In genomic region chr11:128491195-128491936, GRCh38 we compare ENCODE assay signal across 15 cellular contexts.
DNase-seq lines count a peak whose midpoint lies in the region; ATAC-seq and TF ChIP-seq lines count a peak whose summit lies in the region.
"Had no signal": no experiment of that assay in that cellular context is flagged by ENCODE, and none has a peak within 500 bp of the region (broad histone marks: within the 10 kb centered on the region; RNA-seq: fewer than 3 reads in every experiment).

No MANE protein-coding gene starts in this region.

- peak overlapping the region; percentile 87 for H3K27ac Mint-ChIP-seq in activated CD4-positive, alpha-beta memory T cell treated with anti-CD3 and anti-CD28 coated beads, Interleukin-2, amount 10 ng/mL, durations not matched to agents 7 days and 5 days
- peak overlapping the region; percentile 83 for H3K27ac Mint-ChIP-seq in memory B cell

- peaks cover 41% of the 10 kb centered on the region for H3K36me3 ChIP-seq in left ventricle myocardium inferior
- H3K36me3 ChIP-seq in aorta (ENCODE audit: control insufficient read depth in 1 of 2, insufficient read depth in 2 of 2, low read length in 1 of 2): peaks cover 4 to 8% of the 10 kb centered on the region in 2 donors

- CTCF ChIA-PET in activated CD4-positive, alpha-beta memory T cell treated with anti-CD3 and anti-CD28 coated beads, Interleukin-2, amount 10 ng/mL, durations not matched to agents 7 days and 5 days (lab: Charles Lee): interaction anchor here (0.7 to 2.7 kb wide), 11 partner anchors 9 to 266 kb away, joined by 3 to 12 read pairs (median 6); no protein-coding TSS in a partner anchor

- H3K9me3 ChIP-seq in left ventricle myocardium inferior (replicated peaks) (no peaks in the 10 kb centered on the region), aorta (ENCODE audit: control insufficient read depth, low read length) (no peaks in the 10 kb centered on the region)

- H3K27me3 ChIP-seq in left ventricle myocardium inferior (ENCODE audit: low read depth): no peaks in the 10 kb centered on the region
- H3K27me3 ChIP-seq in aorta (ENCODE audit: control insufficient read depth in 1 of 2, insufficient read depth in 2 of 2, low read length in 1 of 2): no peaks in the 10 kb centered on the region
- H3K27me3 ChIP-seq: BLaER1 treated with 17β-estradiol and CSF1 and Interleukin-3, amounts not matched to agents 10 nM and 100 nM had no signal

- no peaks in the 10 kb centered on the region for H3K27me3 Mint-ChIP-seq in activated CD4-positive, alpha-beta memory T cell treated with anti-CD3 and anti-CD28 coated beads, Interleukin-2, amount 10 ng/mL, durations not matched to agents 7 days and 5 days
- H3K27me3 Mint-ChIP-seq in memory B cell: no peaks in the 10 kb centered on the region

- no peaks in the 10 kb centered on the region for H3K9me3 Mint-ChIP-seq in activated CD4-positive, alpha-beta memory T cell treated with anti-CD3 and anti-CD28 coated beads, Interleukin-2, amount 10 ng/mL, durations not matched to agents 7 days and 5 days
- H3K9me3 Mint-ChIP-seq in memory B cell: no peaks in the 10 kb centered on the region

- H3K27ac ChIP-seq in left ventricle myocardium inferior (replicated peaks) (peak overlapping the region; percentile 97), aorta (ENCODE audit: low read depth in 1 of 2, low read length in 2 of 2) (no peak overlapping the region)

- no peak for TF ChIP-seq CTCF in left ventricle myocardium inferior (IDR thresholded peaks at IDR 0.05; ENCODE audit: borderline replicate concordance)

- peaks cover 100% of the 10 kb centered on the region for H3K4me1 ChIP-seq in left ventricle myocardium inferior
- peaks cover 2 to 3% of the 10 kb centered on the region in 2 donors for H3K4me1 ChIP-seq in aorta (ENCODE audit: control insufficient read depth in 1 of 2, insufficient read depth in 2 of 2, low read length in 2 of 2)

- peaks cover 94% of the 10 kb centered on the region for H3K4me1 Mint-ChIP-seq in activated CD4-positive, alpha-beta memory T cell treated with anti-CD3 and anti-CD28 coated beads, Interleukin-2, amount 10 ng/mL, durations not matched to agents 7 days and 5 days
- peaks cover 56% of the 10 kb centered on the region for H3K4me1 Mint-ChIP-seq in memory B cell

- no peak overlapping the region for H3K4me3 ChIP-seq in left ventricle myocardium inferior
- no peak overlapping the region for H3K4me3 ChIP-seq in aorta (ENCODE audit: low read length in 2 of 2)
- H3K4me3 ChIP-seq: BLaER1 treated with 17β-estradiol and CSF1 and Interleukin-3, amounts not matched to agents 10 nM and 100 nM; smooth muscle cell had no signal

- WGBS in aorta, 2 donors: 83 to 86% methylated on average over 3 of the region's 3 CpGs

- POLR2A ChIA-PET in activated CD4-positive, alpha-beta memory T cell treated with anti-CD3 and anti-CD28 coated beads, Interleukin-2, amount 10 ng/mL, durations not matched to agents 7 days and 5 days (lab: Charles Lee): interaction anchor here (1.5 to 17.8 kb wide), 9 partner anchors 7 to 202 kb away, joined by 4 to 1025 read pairs (median 40); partner anchors contain the start of gene FLI1

- intact Hi-C loops in left ventricle myocardium inferior (cut with micrococcal nuclease): no loop called here
- intact Hi-C loops in Right ventricle myocardium inferior (cut with DNase I): no loop called here
- intact Hi-C loops in aorta (cut with DNase I): no loop called here
- intact Hi-C loops in posterior vena cava (cut with DNase I): no loop called here

- peak overlapping the region; percentile 51 for H3K4me3 Mint-ChIP-seq in activated CD4-positive, alpha-beta memory T cell treated with anti-CD3 and anti-CD28 coated beads, Interleukin-2, amount 10 ng/mL, durations not matched to agents 7 days and 5 days
- H3K4me3 Mint-ChIP-seq in memory B cell: peak overlapping the region; percentile 49

- H3K36me3 Mint-ChIP-seq in activated CD4-positive, alpha-beta memory T cell treated with anti-CD3 and anti-CD28 coated beads, Interleukin-2, amount 10 ng/mL, durations not matched to agents 7 days and 5 days (ENCODE audit: low read depth): peaks cover 94% of the 10 kb centered on the region
- H3K36me3 Mint-ChIP-seq in memory B cell: peaks cover 48% of the 10 kb centered on the region

- no peak for DNase-seq in left ventricle myocardium inferior
- DNase-seq in Right ventricle myocardium inferior (ENCODE audit: missing footprints): no peak
- DNase-seq in activated CD4-positive, alpha-beta memory T cell treated with anti-CD3 and anti-CD28 coated beads, Interleukin-2, amount 10 ng/mL, durations not matched to agents 7 days and 5 days: no peak
- no peak for DNase-seq in memory B cell (ENCODE audit: low spot score in 2 of 2)
- DNase-seq in NAMALWA (ENCODE audit: low spot score): no peak
- no peak for DNase-seq in aorta
- no peak for DNase-seq in posterior vena cava (ENCODE audit: low spot score)
- no peak for DNase-seq in hippocampal formation (lab: John Stamatoyannopoulos, UW)
- DNase-seq: activated CD4-positive, alpha-beta T cell treated with anti-CD3 and anti-CD28 coated beads for 48 hours; anterior cingulate cortex; GF-D8; glutamatergic neuron; NCI-H446 treated with DMSO at 0.1 percent for 48 hours had no signal

- ATAC-seq in Right ventricle myocardium inferior (no peak), memory B cell (ENCODE audit: low read depth) (no peak), aorta (ENCODE audit: low FRiP score) (no peak)
